In the genomic region with DNA sequence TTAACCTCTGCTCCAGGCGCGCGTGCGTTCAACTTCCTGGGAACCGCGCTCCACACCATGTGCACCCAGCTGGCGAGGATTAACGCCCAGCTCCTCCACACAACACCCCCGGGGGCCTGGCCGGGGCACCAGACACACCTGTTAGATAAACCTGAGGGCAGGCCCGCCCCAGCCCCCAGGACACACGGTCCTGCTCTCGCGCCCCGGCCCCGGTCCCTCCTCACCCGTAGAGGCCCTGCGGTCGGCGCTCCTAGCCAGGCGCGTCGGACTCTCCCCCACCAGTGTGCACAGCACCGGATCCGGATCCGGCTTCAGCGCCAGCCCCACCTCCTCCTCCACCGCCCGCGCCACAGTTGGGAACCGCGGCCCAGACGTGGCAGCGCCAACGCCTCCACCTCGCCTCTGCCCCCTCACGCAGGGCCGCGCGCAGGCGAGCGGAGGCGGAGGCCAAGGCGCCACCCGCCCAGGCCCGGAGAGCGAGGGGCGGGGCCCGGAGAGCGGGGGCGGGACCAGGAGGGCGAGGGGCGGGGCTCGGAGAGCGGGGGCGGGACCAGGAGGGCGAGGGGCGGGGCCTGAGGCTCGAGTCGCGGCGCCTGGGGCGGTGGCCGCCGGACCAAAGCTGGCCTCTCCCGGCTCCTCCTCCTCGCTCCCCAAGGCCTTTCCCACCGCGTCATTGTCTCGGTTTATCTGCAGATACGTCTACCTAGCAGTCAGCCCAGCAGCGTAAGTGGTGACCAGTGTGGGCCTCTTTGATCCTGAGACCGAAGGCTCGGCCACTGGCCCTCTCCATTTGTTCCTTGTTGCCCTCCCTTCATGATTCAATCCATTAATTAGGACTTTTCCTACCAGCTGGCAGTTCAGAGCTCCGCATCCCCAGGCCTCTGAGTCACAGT, we compare ENCODE assay signal across 8 cellular contexts. TPM values are rescaled to one million over a fixed set of nuclear protein-coding genes. Genes with fewer than 3 reads are reported as not detected.
A peak's percentile ranks its signal among the peaks of the same experiment; 100 is the strongest.
DNase-seq lines count a peak whose midpoint lies in the region; ATAC-seq, FAIRE-seq and TF ChIP-seq lines count a peak whose summit lies in the region.

TSS of gene GNPNAT1 (minus strand) at position 404 of the 893 bp plus-strand sequence. CDS start 6,957 bp downstream, outside the sequence.

- no peak for FAIRE-seq in RCC 7860 (lab: Jason Lieb, UNC)

- H3K27me3 ChIP-seq in KMS-11 (ENCODE audit: insufficient read depth, low read depth) (no peaks in the 10 kb centered on the region), esophagus muscularis mucosa (no peaks in the 10 kb centered on the region), muscle layer of duodenum (ENCODE audit: low read depth, low read length) (no peaks in the 10 kb centered on the region)

- peaks cover 37% of the 10 kb centered on the region for H3K4me1 Mint-ChIP-seq in activated T-cell treated with anti-CD3 and anti-CD28 coated beads, Interleukin-2, amount 50 U/mL, for 72 hours (ENCODE audit: low read depth)

- no peaks in the 10 kb centered on the region for H3K36me3 ChIP-seq in KMS-11 (ENCODE audit: insufficient read depth)
- no peaks in the 10 kb centered on the region for H3K36me3 ChIP-seq in esophagus muscularis mucosa
- H3K36me3 ChIP-seq in muscle layer of duodenum (ENCODE audit: control insufficient read depth in 1 of 2, insufficient read depth in 2 of 2, low read length in 2 of 2) = peaks cover 0 to 4% of the 10 kb centered on the region in 2 donors

- intact Hi-C loops in esophagus muscularis mucosa (cut with DNase I) = no loop called here

- peak within 1 kb of the TSS; percentile 84 for H3K27ac Mint-ChIP-seq in activated T-cell treated with anti-CD3 and anti-CD28 coated beads, Interleukin-2, amount 50 U/mL, for 72 hours

- H3K27ac ChIP-seq in KMS-11 (peak within 1 kb of the TSS; percentile 56), esophagus muscularis mucosa (replicated peaks in 1 of 4) (peak within 1 kb of the TSS; percentile 87 to 91 (median 89)), muscle layer of duodenum (ENCODE audit: low read length) (peak within 1 kb of the TSS; percentile 91)

- 1% methylated on average over 33 of the region's 75 CpGs for WGBS in esophagus muscularis mucosa

- peaks cover 0 to under 1% of the 10 kb centered on the region in 2 donors for H3K9me3 Mint-ChIP-seq in activated T-cell treated with anti-CD3 and anti-CD28 coated beads, Interleukin-2, amount 50 U/mL, for 72 hours

- H3K4me3 Mint-ChIP-seq in activated T-cell treated with anti-CD3 and anti-CD28 coated beads, Interleukin-2, amount 50 U/mL, for 72 hours = peak within 1 kb of the TSS; percentile 92 to 97

- TF ChIP-seq CTCF in KMS-11 (conservative IDR thresholded peaks at IDR 0.05; ENCODE audit: low read depth, low read length) (no peak), esophagus muscularis mucosa (IDR thresholded peaks at IDR 0.05) (no peak)

- DNase-seq in DMS53 treated with DMSO at 0.1 percent for 48 hours (lab: John Stamatoyannopoulos, UW; ENCODE audit: unreplicated experiment) (peak; percentile 65), RCC 7860 (ENCODE audit: low spot score) (peak; percentile 76), esophagus muscularis mucosa (ENCODE audit: extremely low spot score) (peak; percentile 95)
- peak; percentile 89 to 90 for DNase-seq in activated T-cell treated with anti-CD3 and anti-CD28 coated beads, Interleukin-2, amount 50 U/mL, for 72 hours
- peak; percentile 56 for DNase-seq in stimulated activated CD8-positive, alpha-beta memory T cell treated with anti-CD3 and anti-CD28 coated beads, Interleukin-7, amount 100 ng/mL, for 24 hours (ENCODE audit: low read depth)

- peak; percentile 34 for TF ChIP-seq POLR2A in esophagus muscularis mucosa (IDR thresholded peaks at IDR 0.05; ENCODE audit: low read depth)

- no peaks in the 10 kb centered on the region for H4K20me1 ChIP-seq in KMS-11 (ENCODE audit: insufficient read depth)

- peak; percentile 94 for ATAC-seq in GM21737 (IDR thresholded peaks at IDR 0.05; ENCODE audit: unreplicated experiment)
- ATAC-seq in activated T-cell treated with anti-CD3 and anti-CD28 coated beads, Interleukin-2, amount 50 U/mL, for 72 hours (replicated peaks in 1 of 2) = peak; percentile 95 to 97

- peaks cover 30% of the 10 kb centered on the region for H3K79me2 ChIP-seq in KMS-11 (ENCODE audit: insufficient read depth, low read depth)

- no peak for TF ChIP-seq EP300 in esophagus muscularis mucosa (IDR thresholded peaks at IDR 0.05)

- H3K9me3 ChIP-seq in esophagus muscularis mucosa (no peaks in the 10 kb centered on the region), muscle layer of duodenum (ENCODE audit: control insufficient read depth in 1 of 2, low read length in 2 of 2) (no peaks in the 10 kb centered on the region)

- peak within 1 kb of the TSS; percentile 72 for H3K9ac ChIP-seq in KMS-11

- H3K4me1 ChIP-seq in KMS-11 (ENCODE audit: low read depth, poor library complexity, severe bottlenecking) (peaks cover 27% of the 10 kb centered on the region), esophagus muscularis mucosa (peaks cover 7 to 28% (median 25%) of the 10 kb centered on the region in 4 donors), muscle layer of duodenum (ENCODE audit: control insufficient read depth in 1 of 2, insufficient read depth in 2 of 2, low read length in 2 of 2) (peaks cover 9 to 15% of the 10 kb centered on the region in 2 donors)

- no peaks in the 10 kb centered on the region for H3K27me3 Mint-ChIP-seq in activated T-cell treated with anti-CD3 and anti-CD28 coated beads, Interleukin-2, amount 50 U/mL, for 72 hours (ENCODE audit: low read depth)

- peak within 1 kb of the TSS; percentile 86 for H3K4me2 ChIP-seq in KMS-11

- peak within 1 kb of the TSS; percentile 94 for H2AFZ ChIP-seq in KMS-11 (ENCODE audit: low read depth)

- peaks cover under 1 to 7% of the 10 kb centered on the region in 2 donors for H3K36me3 Mint-ChIP-seq in activated T-cell treated with anti-CD3 and anti-CD28 coated beads, Interleukin-2, amount 50 U/mL, for 72 hours (ENCODE audit: insufficient read depth in 2 of 2)

- H3K4me3 ChIP-seq in KMS-11 (IDR thresholded peaks at IDR 0.05; ENCODE audit: insufficient read depth, low read depth, low read length) (no peak within 1 kb of the TSS), esophagus muscularis mucosa (peak within 1 kb of the TSS; percentile 72 to 88 (median 78)), muscle layer of duodenum (ENCODE audit: low read depth in 1 of 2, low read length in 2 of 2) (peak within 1 kb of the TSS; percentile 88 to 91)

RNA-seq across cellular contexts. Expression of gene GNPNAT1, which starts in this region (rescaled TPM):
- 10 to 100 TPM; 16.3 to 19.9 TPM for total RNA-seq in activated T-cell treated with anti-CD3 and anti-CD28 coated beads, Interleukin-2, amount 50 U/mL, for 72 hours
- total RNA-seq in esophagus muscularis mucosa = 10 to 100 TPM; 12.9 to 32.5 (median 14.8) TPM
